In genomic region chr10:70462349-70462984, GRCh38 we compare ENCODE assay signal across 10 cellular contexts. TPM values are rescaled to one million over a fixed set of nuclear protein-coding genes. Genes with fewer than 3 reads are reported as not detected.
DNase-seq lines count a peak whose midpoint lies in the region; ATAC-seq and TF ChIP-seq lines count a peak whose summit lies in the region.
"Had no signal": no experiment of that assay in that cellular context is flagged by ENCODE, and none has a peak within 500 bp of the region (broad histone marks: within the 10 kb centered on the region; RNA-seq: fewer than 3 reads in every experiment).

No MANE protein-coding gene starts in this region.

- no peak for TF ChIP-seq POLR2A in suprapubic skin (IDR thresholded peaks at IDR 0.05)

- ATAC-seq in heart right ventricle (peak; percentile 44 to 82 (median 68)), HG03039 (IDR thresholded peaks at IDR 0.05; ENCODE audit: unreplicated experiment) (no peak)

- DNase-seq in HT1080 (ENCODE audit: low read depth) = peak; percentile 51
- peak; percentile 54 to 64 for DNase-seq in SJCRH30
- peak; percentile 82 to 87 for DNase-seq in heart right ventricle
- peak; percentile 66 for DNase-seq in superior temporal gyrus (ENCODE audit: extremely low spot score)
- no peak for DNase-seq in suprapubic skin (ENCODE audit: low spot score in 2 of 2)
- no peak for DNase-seq in stimulated activated naive CD4-positive, alpha-beta T cell (lab: John Stamatoyannopoulos, UW)
- DNase-seq in activated T-cell treated with anti-CD3 and anti-CD28 coated beads for 4 hours = no peak
- DNase-seq: stimulated activated CD4-positive, alpha-beta T cell treated with anti-CD3 and anti-CD28 coated beads, Interleukin-2, amount 100 ng/mL, for 48 hours had no signal

- WGBS in heart right ventricle, 2 donors = 4 to 16% methylated on average over 4 of the region's 4 CpGs
- WGBS in suprapubic skin = 20% methylated on average over 3 of the region's 4 CpGs

- no peak overlapping the region for H3K4me3 ChIP-seq in SJCRH30
- no peak overlapping the region for H3K4me3 ChIP-seq in heart right ventricle
- H3K4me3 ChIP-seq in suprapubic skin = no peak overlapping the region
- H3K4me3 ChIP-seq: cardiac muscle cell had no signal

- peak in 3 of 9 donors; percentile 8 to 32 (median 19) for TF ChIP-seq CTCF in heart right ventricle (IDR thresholded peaks at IDR 0.05)
- no peak for TF ChIP-seq CTCF in suprapubic skin (IDR thresholded peaks at IDR 0.05)

- H3K27me3 ChIP-seq in SJCRH30 (no peaks in the 10 kb centered on the region), heart right ventricle (peaks cover 0 to 28% (median 0%) of the 10 kb centered on the region in 7 donors), suprapubic skin (peaks cover 9% of the 10 kb centered on the region)

- no peak for TF ChIP-seq EP300 in suprapubic skin (IDR thresholded peaks at IDR 0.05)

- H3K9me3 ChIP-seq in SJCRH30 (replicated peaks) (no peaks in the 10 kb centered on the region), heart right ventricle (no peaks in the 10 kb centered on the region), suprapubic skin (no peaks in the 10 kb centered on the region)

- peaks cover 15% of the 10 kb centered on the region for H3K4me1 ChIP-seq in SJCRH30
- peaks cover 16 to 47% (median 34%) of the 10 kb centered on the region in 9 donors for H3K4me1 ChIP-seq in heart right ventricle
- H3K4me1 ChIP-seq in suprapubic skin = peaks cover 33% of the 10 kb centered on the region

- no peak overlapping the region for H3K27ac ChIP-seq in SJCRH30
- H3K27ac ChIP-seq in heart right ventricle = peak overlapping the region in 6 of 10 donors; percentile 6 to 47 (median 16)
- H3K27ac ChIP-seq in suprapubic skin = no peak overlapping the region
- H3K27ac ChIP-seq: cardiac muscle cell had no signal

- intact Hi-C loops in heart right ventricle (cut with DNase I) = loop anchor here in 9 of 10 donors (2.0 to 10.0 kb wide), 10 partner anchors 45 to 420 kb away; no protein-coding TSS in a partner anchor

- H3K36me3 ChIP-seq in SJCRH30 (no peaks in the 10 kb centered on the region), heart right ventricle (no peaks in the 10 kb centered on the region), suprapubic skin (no peaks in the 10 kb centered on the region)
- H3K36me3 ChIP-seq: cardiac muscle cell had no signal

RNA-seq across cellular contexts. Expression of gene PALD1, which starts 16.1 kb away (rescaled TPM):
- 1.4 and 1.8 TPM in 2 replicates for total RNA-seq in HT1080 (2014; rRNA removed; shearing (Covaris generic))
- 0.05 TPM in 1 of 2 replicates, not detected in the other for polyA plus RNA-seq in HT1080 (2015; cell fraction: cytosol; rRNA removed)
- polyA plus RNA-seq in HT1080 (2015; cell fraction: nucleus; rRNA removed) = 0.03 TPM in 1 of 2 replicates, not detected in the other
- total RNA-seq in SJCRH30 (2014; rRNA removed; shearing (Covaris generic)) = 12.5 and 12.8 TPM in 2 replicates
- total RNA-seq in heart right ventricle = 10 to 100 TPM in 1 of 10 donors, 1 to 10 TPM in 9; 4.8 to 10.3 (median 6.1) TPM
- polyA plus RNA-seq in heart right ventricle = 1 to 10 TPM; 4.1 to 5.6 TPM
- 10 to 100 TPM in 1 of 4 donors, 1 to 10 TPM in 3; 6.2 to 12.1 (median 7.7) TPM for total RNA-seq in suprapubic skin

RNA-seq across cellular contexts. Expression of gene NODAL, which starts 21.0 kb away (rescaled TPM):
- total RNA-seq in HT1080 (2014; rRNA removed; shearing (Covaris generic)) = 0.37 TPM in 1 of 2 replicates, not detected in the other
- not detected in 2 replicates for polyA plus RNA-seq in HT1080 (2015; cell fraction: cytosol; rRNA removed)
- not detected in 2 replicates for polyA plus RNA-seq in HT1080 (2015; cell fraction: nucleus; rRNA removed)
- total RNA-seq in SJCRH30 (2014; rRNA removed; shearing (Covaris generic)) = not detected in 2 replicates
- total RNA-seq in heart right ventricle (under 1 TPM in 1 of 10 donors, not detected in 9; 0.29 TPM), suprapubic skin (not detected)
- polyA plus RNA-seq in heart right ventricle = under 1 TPM in 1 of 2 donors, not detected in 1; 0.04 TPM

RNA-seq across cellular contexts. Expression of gene EIF4EBP2, which starts 58.5 kb away (rescaled TPM):
- 16.2 and 24.2 TPM in 2 replicates for total RNA-seq in HT1080 (2014; rRNA removed; shearing (Covaris generic))
- 22.0 and 25.8 TPM in 2 replicates for polyA plus RNA-seq in HT1080 (2015; cell fraction: cytosol; rRNA removed)
- polyA plus RNA-seq in HT1080 (2015; cell fraction: nucleus; rRNA removed) = 11.0 TPM in 2 replicates
- total RNA-seq in SJCRH30 (2014; rRNA removed; shearing (Covaris generic)) = 51.0 and 52.8 TPM in 2 replicates
- total RNA-seq in heart right ventricle = 100 to 1,000 TPM in 3 of 10 donors, 10 to 100 TPM in 7; 70.1 to 128 (median 81.9) TPM
- 10 to 100 TPM; 17.3 to 18.6 TPM for polyA plus RNA-seq in heart right ventricle
- total RNA-seq in suprapubic skin = 10 to 100 TPM; 71.7 to 91.6 (median 77.1) TPM

Comparison
In these comparisons a context has a peak if more than half of its experiments do, and no peak if none do; other contexts are left out.
1. DNase-seq: peak in HT1080 (single experiment), SJCRH30 (2 of 2), heart right ventricle (2 of 2) and superior temporal gyrus (single experiment); none in suprapubic skin (0 of 2), stimulated activated naive CD4-positive, alpha-beta T cell (0 of 6) and activated T-cell treated with anti-CD3 and anti-CD28 coated beads for 4 hours (single experiment).
2. H3K27ac ChIP-seq: peak in heart right ventricle (6 of 10); none in SJCRH30 (single experiment) and suprapubic skin (single experiment).